24 cellular contexts compared by ENCODE assay signal in genomic region chr2:45312275-45312674, GRCh38.
"Had no signal": no experiment of that assay in that cellular context is flagged by ENCODE, and none has a peak within 500 bp of the region (broad histone marks: within the 10 kb centered on the region; RNA-seq: fewer than 3 reads in every experiment).

No MANE protein-coding gene starts in this region.

- H3K27ac ChIP-seq: ascending aorta, brain microvascular endothelial cell, foreskin keratinocyte, sigmoid colon, thoracic aorta had no signal

- H3K9me3 Mint-ChIP-seq: activated CD4-positive, alpha-beta memory T cell treated with anti-CD3 and anti-CD28 coated beads for 36 hours; activated naive CD4-positive, alpha-beta T cell treated with anti-CD3 and anti-CD28 coated beads, Interleukin-2, amount 50 U/mL, for 24 hours; neural crest cell; type B pancreatic cell had no signal

- H3K27ac Mint-ChIP-seq: activated CD4-positive, alpha-beta memory T cell treated with anti-CD3 and anti-CD28 coated beads for 36 hours; activated naive CD4-positive, alpha-beta T cell treated with anti-CD3 and anti-CD28 coated beads, Interleukin-2, amount 50 U/mL, for 24 hours; memory B cell; naive B cell; stimulated activated naive B cell treated with anti-CD40 and anti-IgM and Interleukin-4, amounts not matched to agents 10 μg/mL and 1 μg/mL and 100 μg/mL, for 72 hours; T-helper 17 cell; type B pancreatic cell had no signal

- DNase-seq: activated CD4-positive, alpha-beta memory T cell treated with anti-CD3 and anti-CD28 coated beads for 36 hours; activated CD4-positive, alpha-beta T cell treated with anti-CD3 and anti-CD28 coated beads for 48 hours; activated CD4-positive, CD25-positive, alpha-beta regulatory T cell; activated gamma-delta T cell; activated T-cell treated with anti-CD3 and anti-CD28 coated beads for 4 hours; brain microvascular endothelial cell; caudate nucleus; dermis blood vessel endothelial cell; effector CD8-positive, alpha-beta T cell; foreskin keratinocyte; kidney; naive B cell; occipital lobe; sigmoid colon; stimulated activated CD4-positive, alpha-beta T cell treated with anti-CD3 and anti-CD28 coated beads, Interleukin-2, amount 100 ng/mL, for 48 hours; stimulated activated CD8-positive, alpha-beta memory T cell treated with anti-CD3 and anti-CD28 coated beads, Interleukin-4, amount 100 ng/mL, for 48 hours; stimulated activated naive B cell treated with anti-CD40 and anti-IgM and Interleukin-4, amounts not matched to agents 10 μg/mL and 1 μg/mL and 100 μg/mL, for 72 hours; T-helper 17 cell had no signal

- H3K36me3 Mint-ChIP-seq: activated CD4-positive, alpha-beta memory T cell treated with anti-CD3 and anti-CD28 coated beads for 36 hours; activated naive CD4-positive, alpha-beta T cell treated with anti-CD3 and anti-CD28 coated beads, Interleukin-2, amount 50 U/mL, for 24 hours; naive B cell; stimulated activated naive B cell treated with anti-CD40 and anti-IgM and Interleukin-4, amounts not matched to agents 10 μg/mL and 1 μg/mL and 100 μg/mL, for 72 hours; type B pancreatic cell had no signal

- ATAC-seq: foreskin keratinocyte; stimulated activated naive B cell treated with anti-CD40 and anti-IgM and Interleukin-4, amounts not matched to agents 10 μg/mL and 1 μg/mL and 100 μg/mL, for 72 hours; T-helper 17 cell had no signal

- H3K4me1 Mint-ChIP-seq: activated naive CD4-positive, alpha-beta T cell treated with anti-CD3 and anti-CD28 coated beads, Interleukin-2, amount 50 U/mL, for 24 hours; memory B cell; naive B cell; neural crest cell; stimulated activated naive B cell treated with anti-CD40 and anti-IgM and Interleukin-4, amounts not matched to agents 10 μg/mL and 1 μg/mL and 100 μg/mL, for 72 hours; T-helper 17 cell had no signal

- H3K27me3 Mint-ChIP-seq: activated CD4-positive, alpha-beta memory T cell treated with anti-CD3 and anti-CD28 coated beads for 36 hours; activated naive CD4-positive, alpha-beta T cell treated with anti-CD3 and anti-CD28 coated beads, Interleukin-2, amount 50 U/mL, for 24 hours had no signal

- H3K4me3 Mint-ChIP-seq: activated CD4-positive, alpha-beta memory T cell treated with anti-CD3 and anti-CD28 coated beads for 36 hours; activated naive CD4-positive, alpha-beta T cell treated with anti-CD3 and anti-CD28 coated beads, Interleukin-2, amount 50 U/mL, for 24 hours; memory B cell; naive B cell; neural crest cell; stimulated activated naive B cell treated with anti-CD40 and anti-IgM and Interleukin-4, amounts not matched to agents 10 μg/mL and 1 μg/mL and 100 μg/mL, for 72 hours; T-helper 17 cell; type B pancreatic cell had no signal
